Comparison of ENCODE assay signal across 27 cellular contexts in the genomic region with DNA sequence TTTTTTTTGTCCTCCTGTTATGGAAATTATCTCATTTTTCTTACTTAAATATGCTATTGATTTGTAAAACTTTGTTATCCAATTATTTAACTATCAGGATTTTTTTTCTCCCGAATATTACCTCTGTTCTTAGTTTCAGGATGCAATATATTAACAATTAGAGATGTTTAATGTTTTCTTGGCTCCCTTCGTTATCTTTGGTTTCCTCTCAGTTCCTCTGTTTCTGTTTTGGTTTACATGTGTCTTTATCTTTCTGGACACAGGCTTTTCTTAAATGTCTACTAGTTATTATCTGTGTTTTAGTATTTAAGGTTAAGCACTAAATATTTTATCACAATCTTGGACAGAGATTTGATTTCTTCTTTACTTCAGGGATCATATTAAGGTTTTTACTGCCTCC.
"Had no signal": no experiment of that assay in that cellular context is flagged by ENCODE, and none has a peak within 500 bp of the region (broad histone marks: within the 10 kb centered on the region; RNA-seq: fewer than 3 reads in every experiment).

No MANE protein-coding gene starts in this region.

- H3K4me3 Mint-ChIP-seq: dendritic cell treated with granulocyte-macrophage colony-stimulating factor and Interleukin-4, amounts not matched to agents 40 ng/mL and 50 ng/mL, for 4 days; effector memory CD8-positive, alpha-beta T cell; endodermal cell had no signal

- H3K27ac ChIP-seq: colonic mucosa, coronary artery, dorsolateral prefrontal cortex, epithelial cell of prostate, esophagus muscularis mucosa, esophagus squamous epithelium, foreskin keratinocyte, gastrocnemius medialis, gastroesophageal sphincter, heart left ventricle, heart right ventricle had no signal

- H3K36me3 ChIP-seq: colonic mucosa, esophagus muscularis mucosa, esophagus squamous epithelium, gastrocnemius medialis, gastroesophageal sphincter, heart left ventricle, heart right ventricle had no signal

- H3K9me3 Mint-ChIP-seq: endodermal cell had no signal

- DNase-seq: colonic mucosa; cortex of kidney; dermis blood vessel endothelial cell; dorsolateral prefrontal cortex; effector CD4-positive, alpha-beta T cell; effector CD8-positive, alpha-beta T cell; effector memory CD4-positive, alpha-beta T cell; effector memory CD8-positive, alpha-beta T cell; endodermal cell; erythroblast; esophagus squamous epithelium; foreskin fibroblast; foreskin keratinocyte; foreskin melanocyte; gastrocnemius medialis; head of caudate nucleus; heart left ventricle; heart right ventricle had no signal

- H3K27me3 ChIP-seq: colonic mucosa, esophagus muscularis mucosa, esophagus squamous epithelium, foreskin keratinocyte, gastrocnemius medialis, gastroesophageal sphincter, heart left ventricle, heart right ventricle had no signal

- H3K9me3 ChIP-seq: colonic mucosa, esophagus muscularis mucosa, esophagus squamous epithelium, gastrocnemius medialis, gastroesophageal sphincter, heart left ventricle, heart right ventricle had no signal

- H3K27ac Mint-ChIP-seq: dendritic cell treated with granulocyte-macrophage colony-stimulating factor and Interleukin-4, amounts not matched to agents 40 ng/mL and 50 ng/mL, for 4 days; effector memory CD8-positive, alpha-beta T cell; endodermal cell had no signal

- H3K27me3 Mint-ChIP-seq: dendritic cell treated with granulocyte-macrophage colony-stimulating factor and Interleukin-4, amounts not matched to agents 40 ng/mL and 50 ng/mL, for 4 days; effector memory CD8-positive, alpha-beta T cell had no signal

- ATAC-seq: effector memory CD8-positive, alpha-beta T cell; esophagus mucosa; foreskin keratinocyte; gastrocnemius medialis; gastroesophageal sphincter; heart left ventricle; heart right ventricle had no signal

- FAIRE-seq: colon, endometrium, endothelial cell of umbilical vein had no signal

- H3K4me3 ChIP-seq: colonic mucosa, coronary artery, dorsolateral prefrontal cortex, esophagus muscularis mucosa, esophagus squamous epithelium, gastrocnemius medialis, gastroesophageal sphincter, heart left ventricle, heart right ventricle had no signal

- H3K4me1 ChIP-seq: colonic mucosa, esophagus muscularis mucosa, esophagus squamous epithelium, foreskin keratinocyte, gastrocnemius medialis, gastroesophageal sphincter, heart left ventricle had no signal
